Comparison of ENCODE assay signal across 10 cellular contexts in genomic region chr1:59315529-59316433, GRCh38. TPM values are rescaled to one million over a fixed set of nuclear protein-coding genes. Genes with fewer than 3 reads are reported as not detected.
A peak's percentile ranks its signal among the peaks of the same experiment; 100 is the strongest.
DNase-seq lines count a peak whose midpoint lies in the region; ATAC-seq and TF ChIP-seq lines count a peak whose summit lies in the region.
"Had no signal": no experiment of that assay in that cellular context is flagged by ENCODE, and none has a peak within 500 bp of the region (broad histone marks: within the 10 kb centered on the region; RNA-seq: fewer than 3 reads in every experiment).

No MANE protein-coding gene starts in this region.

- DNase-seq in M059J (ENCODE audit: low read depth) (peak; percentile 28), coronary artery (ENCODE audit: low spot score) (no peak), mucosa of descending colon (no peak), thyroid gland (no peak), SW480 (ENCODE audit: low spot score) (no peak), D341Med (ENCODE audit: low spot score) (no peak)
- no peak for DNase-seq in activated CD8-positive, alpha-beta memory T cell treated with anti-CD3 and anti-CD28 coated beads, Interleukin-2, amount 50 U/mL, for 48 hours
- DNase-seq: caudate nucleus; COR-L47; stimulated activated CD4-positive, alpha-beta T cell treated with anti-CD3 and anti-CD28 coated beads, Interleukin-2, amount 100 ng/mL, for 24 hours had no signal

- 90 to 92% methylated on average over 6 of the region's 6 CpGs for WGBS in thyroid gland, 2 donors

- H3K9me3 ChIP-seq in mucosa of descending colon (no peaks in the 10 kb centered on the region), thyroid gland (no peaks in the 10 kb centered on the region)

- intact Hi-C loops in mucosa of descending colon (cut with DNase I, micrococcal nuclease) = no loop called here
- intact Hi-C loops in thyroid gland (cut with DNase I) = no loop called here

- no peak for TF ChIP-seq POLR2A in thyroid gland (IDR thresholded peaks at IDR 0.05)

- H3K27ac ChIP-seq in coronary artery (peak overlapping the region in 1 of 2 donors; percentile 64), thyroid gland (peak overlapping the region in 2 of 3 donors; percentile 26 to 66)

- no peaks in the 10 kb centered on the region for H3K27me3 ChIP-seq in thyroid gland

- TF ChIP-seq CTCF in coronary artery (IDR thresholded peaks at IDR 0.05) (no peak), mucosa of descending colon (IDR thresholded peaks at IDR 0.05) (no peak), thyroid gland (IDR thresholded peaks at IDR 0.05) (no peak)

- H3K4me3 ChIP-seq in coronary artery (peak overlapping the region; percentile 52), mucosa of descending colon (no peak overlapping the region), thyroid gland (replicated peaks in 1 of 3) (no peak overlapping the region)

- H3K36me3 ChIP-seq in mucosa of descending colon (ENCODE audit: low read depth) (no peaks in the 10 kb centered on the region), thyroid gland (no peaks in the 10 kb centered on the region)

- peaks cover 5% of the 10 kb centered on the region for H3K4me1 ChIP-seq in mucosa of descending colon (ENCODE audit: low read depth)
- peaks cover 21 to 29% of the 10 kb centered on the region in 2 donors for H3K4me1 ChIP-seq in thyroid gland

- ATAC-seq in mucosa of descending colon = peak; percentile 31

RNA-seq across cellular contexts. Expression of gene FGGY, which starts 18.9 kb away (rescaled TPM):
- 5.4 and 5.9 TPM in 2 replicates for total RNA-seq in M059J (2014; rRNA removed; shearing (Covaris generic))
- 10 to 100 TPM; 25.2 to 38.3 (median 36.6) TPM for total RNA-seq in mucosa of descending colon
- 10 to 100 TPM; 24.6 to 46.1 (median 36.4) TPM for total RNA-seq in thyroid gland
